Comparison of ENCODE assay signal across 7 cellular contexts in the genomic region with DNA sequence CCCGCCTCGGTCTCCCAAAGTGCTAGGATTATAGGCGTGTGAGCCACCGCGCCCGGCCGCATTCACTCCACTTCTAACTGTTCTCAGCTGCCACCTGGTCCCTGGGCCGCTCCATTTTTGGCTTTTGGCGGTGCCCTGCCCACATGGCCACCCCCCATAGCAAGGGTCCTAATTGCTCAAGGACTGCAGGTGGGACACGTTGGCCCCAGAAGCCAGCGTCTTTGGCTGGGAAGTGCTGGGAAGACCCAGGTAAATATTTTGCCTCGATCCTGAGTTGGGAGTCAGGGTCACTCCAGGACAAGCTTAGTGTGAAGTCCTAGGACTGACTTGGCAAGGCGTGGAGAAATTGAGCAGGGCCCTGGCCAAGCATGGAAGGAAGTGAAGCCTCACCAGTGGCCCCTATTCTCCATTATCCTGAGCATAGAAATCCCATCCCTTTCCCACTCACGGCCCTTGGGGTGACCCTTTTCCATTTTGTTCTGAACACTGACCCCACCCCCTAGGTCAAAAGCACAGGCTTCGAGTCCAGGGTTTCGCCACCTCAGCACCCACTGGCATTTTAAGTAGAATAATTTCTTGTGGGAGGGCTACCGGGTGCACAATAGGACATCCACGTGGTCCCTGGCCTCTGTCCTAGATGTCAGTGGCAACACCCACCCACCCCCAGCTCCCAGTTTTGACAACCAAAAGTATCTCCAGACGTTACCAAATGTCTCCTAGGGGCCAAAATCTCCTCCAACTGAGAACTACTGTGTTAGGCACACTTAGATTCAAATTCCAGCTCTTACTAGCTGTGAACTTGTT. TPM values are rescaled to one million over a fixed set of nuclear protein-coding genes. Genes with fewer than 3 reads are reported as not detected.
DNase-seq lines count a peak whose midpoint lies in the region; TF ChIP-seq lines count a peak whose summit lies in the region.
"Had no signal": no experiment of that assay in that cellular context is flagged by ENCODE, and none has a peak within 500 bp of the region (broad histone marks: within the 10 kb centered on the region; RNA-seq: fewer than 3 reads in every experiment).

No MANE protein-coding gene starts in this region.

- BruUV-seq in Calu3 (replicated peaks; lab: Mats Ljungman, UMichigan), result no TSS peak

- H3K27ac Mint-ChIP-seq in Calu3 (ENCODE audit: unreplicated experiment) (peak overlapping the region; percentile 96), nephron (peak overlapping the region; percentile 62 to 100 (median 97))
- H3K27ac Mint-ChIP-seq in activated naive CD8-positive, alpha-beta T cell, result peak overlapping the region; percentile 98

- H3K9me3 Mint-ChIP-seq in Calu3 (ENCODE audit: low read depth, unreplicated experiment) (no peaks in the 10 kb centered on the region), nephron (no peaks in the 10 kb centered on the region)
- H3K9me3 Mint-ChIP-seq in activated naive CD8-positive, alpha-beta T cell (ENCODE audit: low read depth), result no peaks in the 10 kb centered on the region

- no peak for DNase-seq in Calu3
- DNase-seq in NCI-H2227 (lab: John Stamatoyannopoulos, UW; ENCODE audit: unreplicated experiment), result no peak
- DNase-seq in putamen (ENCODE audit: low spot score), result no peak
- DNase-seq in NCI-H526 (lab: John Stamatoyannopoulos, UW), result no peak
- DNase-seq: GF-D8 had no signal

- H3K4me3 Mint-ChIP-seq in Calu3 (ENCODE audit: low read depth, unreplicated experiment), result no peak overlapping the region
- H3K4me3 Mint-ChIP-seq in activated naive CD8-positive, alpha-beta T cell, result peak overlapping the region; percentile 94
- peak overlapping the region; percentile 88 to 98 (median 94) for H3K4me3 Mint-ChIP-seq in nephron

- H3K36me3 Mint-ChIP-seq in Calu3 (ENCODE audit: insufficient read depth, unreplicated experiment), result peaks cover 56% of the 10 kb centered on the region
- no peaks in the 10 kb centered on the region for H3K36me3 Mint-ChIP-seq in activated naive CD8-positive, alpha-beta T cell
- H3K36me3 Mint-ChIP-seq in nephron (ENCODE audit: low read depth), result peaks cover 3% of the 10 kb centered on the region

- TF ChIP-seq CTCF in Calu3 (IDR thresholded peaks at IDR 0.05; ENCODE audit: unreplicated experiment) (no peak), nephron (IDR thresholded peaks at IDR 0.05; ENCODE audit: unreplicated experiment in 3 of 3) (no peak)

- intact Hi-C loops in Calu3 (cut with micrococcal nuclease; ENCODE audit: unreplicated experiment), result no loop called here

- CTCF ChIA-PET in Calu3 (lab: Charles Lee), result no interaction called here

- no peaks in the 10 kb centered on the region for H3K4me1 Mint-ChIP-seq in Calu3 (ENCODE audit: low read depth, unreplicated experiment)
- H3K4me1 Mint-ChIP-seq in activated naive CD8-positive, alpha-beta T cell (ENCODE audit: low read depth), result peaks cover 34% of the 10 kb centered on the region
- peaks cover 30% of the 10 kb centered on the region for H3K4me1 Mint-ChIP-seq in nephron

- no peaks in the 10 kb centered on the region for H3K27me3 Mint-ChIP-seq in Calu3 (ENCODE audit: unreplicated experiment)
- peaks cover 1% of the 10 kb centered on the region for H3K27me3 Mint-ChIP-seq in activated naive CD8-positive, alpha-beta T cell
- H3K27me3 Mint-ChIP-seq in nephron (ENCODE audit: low read depth), result no peaks in the 10 kb centered on the region

RNA-seq across cellular contexts. Expression of gene WDR81, which starts 5.9 kb away (rescaled TPM):
- total RNA-seq in Calu3 (2022), result 11.2 and 11.8 TPM in 2 replicates

RNA-seq across cellular contexts. Expression of gene TLCD2, which starts 8.4 kb away (rescaled TPM):
- 5.9 and 6.7 TPM in 2 replicates for total RNA-seq in Calu3 (2022)

RNA-seq across cellular contexts. Expression of gene SERPINF2, which starts 24.1 kb away (rescaled TPM):
- 0.54 and 0.76 TPM in 2 replicates for total RNA-seq in Calu3 (2022)

RNA-seq across cellular contexts. Expression of gene PRPF8, which starts 33.9 kb away (rescaled TPM):
- total RNA-seq in Calu3 (2022), result 182 and 206 TPM in 2 replicates

RNA-seq across cellular contexts. Expression of gene SERPINF1, which starts 43.3 kb away (rescaled TPM):
- not detected in 2 replicates for total RNA-seq in Calu3 (2022)
